In the genomic region with DNA sequence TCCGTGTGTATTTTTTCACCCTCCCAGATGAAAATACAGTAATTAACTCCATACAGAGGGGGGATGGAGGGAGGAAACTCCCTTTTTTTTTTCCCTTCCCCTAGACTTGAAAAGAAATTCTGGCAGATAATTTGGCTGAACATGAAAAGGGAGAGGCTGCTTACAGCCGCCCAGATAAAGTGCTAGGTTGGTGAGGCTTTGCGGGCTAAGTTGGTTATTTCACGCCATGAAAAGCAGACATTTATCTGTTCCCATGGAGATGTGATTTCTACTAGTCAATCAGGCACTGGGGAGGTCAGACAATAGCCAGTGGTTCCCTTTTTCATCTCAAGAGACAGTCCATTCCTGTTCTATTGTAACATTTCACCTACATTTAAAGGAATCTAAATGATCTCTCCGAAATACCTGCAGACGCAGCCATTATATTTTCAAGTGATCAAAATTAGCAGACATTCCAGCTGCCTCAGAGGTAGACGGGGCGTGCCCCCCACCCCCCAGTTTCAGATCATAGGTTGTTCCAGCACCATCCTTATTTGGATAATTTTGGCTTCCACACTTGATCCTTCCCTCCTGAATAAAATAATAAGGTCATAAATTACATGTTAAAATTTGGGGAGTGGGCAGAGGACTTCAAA, we compare ENCODE assay signal across 8 cellular contexts.
DNase-seq lines count a peak whose midpoint lies in the region; ATAC-seq, FAIRE-seq and TF ChIP-seq lines count a peak whose summit lies in the region.

No MANE protein-coding gene starts in this region.

- ATAC-seq in HG02970 (IDR thresholded peaks at IDR 0.05; ENCODE audit: low FRiP score, unreplicated experiment) = no peak

- no peak overlapping the region for H2AFZ ChIP-seq in neuron (ENCODE audit: low read depth, low read length)

- peak overlapping the region; percentile 26 for H3K4me3 ChIP-seq in coronary artery
- H3K4me3 ChIP-seq in neuron (ENCODE audit: low read length) = peak overlapping the region; percentile 50
- peak overlapping the region in 1 of 2 donors; percentile 46 for H3K4me3 ChIP-seq in kidney (ENCODE audit: low read length in 2 of 2)

- no peaks in the 10 kb centered on the region for H3K36me3 ChIP-seq in neuron (ENCODE audit: insufficient read depth, low read length)
- no peaks in the 10 kb centered on the region for H3K36me3 ChIP-seq in kidney (ENCODE audit: control insufficient read depth in 1 of 2, insufficient read depth in 2 of 2, low read length in 2 of 2)

- DNase-seq in DMS114 treated with DMSO at 0.1 percent for 48 hours (lab: John Stamatoyannopoulos, UW; ENCODE audit: unreplicated experiment) (peak; percentile 84), MV-4-11 (lab: John Stamatoyannopoulos, UW) (peak; percentile 58), coronary artery (ENCODE audit: low spot score) (no peak), kidney (no peak), RKO (ENCODE audit: low spot score) (no peak)
- no peak for DNase-seq in activated CD4-positive, CD25-positive, alpha-beta regulatory T cell (lab: John Stamatoyannopoulos, UW)

- intact Hi-C loops in kidney (cut with DNase I) = no loop called here

- H3K9ac ChIP-seq in kidney (ENCODE audit: low read length in 2 of 2) = peak overlapping the region in 1 of 2 donors; percentile 62

- no peak for FAIRE-seq in kidney (lab: Jason Lieb, UNC)

- peak overlapping the region in 1 of 2 donors; percentile 31 for H3K27ac ChIP-seq in coronary artery
- H3K27ac ChIP-seq in kidney (ENCODE audit: low read depth in 2 of 2, low read length in 2 of 2) = peak overlapping the region in 1 of 2 donors; percentile 47

- no peak for TF ChIP-seq CTCF in coronary artery (IDR thresholded peaks at IDR 0.05)
- no peak for TF ChIP-seq CTCF in kidney (IDR thresholded peaks at IDR 0.05; ENCODE audit: borderline replicate concordance, extremely low read depth, insufficient read depth)

- no peaks in the 10 kb centered on the region for H3K9me3 ChIP-seq in neuron (ENCODE audit: low read length)
- no peaks in the 10 kb centered on the region for H3K9me3 ChIP-seq in kidney (ENCODE audit: control insufficient read depth in 1 of 2, low read length in 2 of 2)

- H3K27me3 ChIP-seq in neuron (ENCODE audit: insufficient read depth, low read length) = no peaks in the 10 kb centered on the region

- H3K4me1 ChIP-seq in neuron (ENCODE audit: insufficient read depth, low read length) (peaks cover 62% of the 10 kb centered on the region), kidney (ENCODE audit: control insufficient read depth in 1 of 2, insufficient read depth in 1 of 2, low read depth in 1 of 2, low read length in 2 of 2) (peaks cover 8 to 34% of the 10 kb centered on the region in 2 donors)

Comparison
In these comparisons a context has a peak if more than half of its experiments do, and no peak if none do; other contexts are left out.
1. DNase-seq: peak in DMS114 treated with DMSO at 0.1 percent for 48 hours (single experiment) and MV-4-11 (single experiment); none in coronary artery (single experiment), kidney (single experiment), RKO (single experiment) and activated CD4-positive, CD25-positive, alpha-beta regulatory T cell (0 of 4).